In genomic region chr1:19644761-19645543, GRCh38 we compare ENCODE assay signal across 8 cellular contexts. TPM values are rescaled to one million over a fixed set of nuclear protein-coding genes. Genes with fewer than 3 reads are reported as not detected.
DNase-seq lines count a peak whose midpoint lies in the region; ATAC-seq and TF ChIP-seq lines count a peak whose summit lies in the region.

No MANE protein-coding gene starts in this region.

- TF ChIP-seq CTCF in GM12875 (IDR thresholded peaks at IDR 0.05; ENCODE audit: borderline replicate concordance, insufficient read depth, low read depth, low read length) (no peak), left ventricle myocardium inferior (IDR thresholded peaks at IDR 0.05; ENCODE audit: borderline replicate concordance) (no peak)

- H3K36me3 Mint-ChIP-seq in activated naive CD4-positive, alpha-beta T cell treated with anti-CD3 and anti-CD28 coated beads, Interleukin-2, amount 50 U/mL, for 72 hours: peaks cover 5 to 6% of the 10 kb centered on the region in 2 donors

- H3K9me3 ChIP-seq in left ventricle myocardium inferior (replicated peaks): no peaks in the 10 kb centered on the region

- peak overlapping the region; percentile 63 to 81 for H3K27ac Mint-ChIP-seq in activated naive CD4-positive, alpha-beta T cell treated with anti-CD3 and anti-CD28 coated beads, Interleukin-2, amount 50 U/mL, for 72 hours

- H3K36me3 ChIP-seq in left ventricle myocardium inferior: no peaks in the 10 kb centered on the region

- H3K27ac ChIP-seq in left ventricle myocardium inferior (replicated peaks): peak overlapping the region; percentile 92

- intact Hi-C loops in left ventricle myocardium inferior (cut with micrococcal nuclease) (loop anchor here (5.0 kb wide), 1 partner anchor 298 kb away; no protein-coding TSS in a partner anchor), sciatic nerve (cut with DNase I) (loop anchor here (5.0 kb wide), 1 partner anchor 243 kb away; no protein-coding TSS in a partner anchor)

- no peaks in the 10 kb centered on the region for H3K9me3 Mint-ChIP-seq in activated naive CD4-positive, alpha-beta T cell treated with anti-CD3 and anti-CD28 coated beads, Interleukin-2, amount 50 U/mL, for 72 hours

- peak; percentile 34 to 39 for ATAC-seq in activated naive CD4-positive, alpha-beta T cell treated with anti-CD3 and anti-CD28 coated beads, Interleukin-2, amount 50 U/mL, for 72 hours
- peak; percentile 17 for ATAC-seq in sciatic nerve

- H3K4me1 ChIP-seq in left ventricle myocardium inferior: peaks cover 73% of the 10 kb centered on the region

- peak overlapping the region; percentile 53 for H3K4me3 ChIP-seq in GM12875 (ENCODE audit: low read depth, low read length)
- peak overlapping the region; percentile 87 for H3K4me3 ChIP-seq in left ventricle myocardium inferior

- peak; percentile 49 for DNase-seq in NCI-H748 (lab: John Stamatoyannopoulos, UW; ENCODE audit: unreplicated experiment)
- peak in 1 of 2 donors; percentile 63 for DNase-seq in activated naive CD4-positive, alpha-beta T cell treated with anti-CD3 and anti-CD28 coated beads, Interleukin-2, amount 50 U/mL, for 72 hours (ENCODE audit: low spot score in 2 of 2)
- peak; percentile 48 for DNase-seq in left ventricle myocardium inferior
- DNase-seq in sciatic nerve (ENCODE audit: low spot score): no peak
- DNase-seq in globus pallidus (ENCODE audit: low spot score): no peak
- no peak for DNase-seq in AML-193 (lab: John Stamatoyannopoulos, UW)
- no peak for DNase-seq in NK-92 treated with Interleukin-12 subunit alpha and Interleukin-12 subunit beta, amount 100 ng/mL, for 24 hours (lab: John Stamatoyannopoulos, UW)

- peaks cover 4% of the 10 kb centered on the region for H3K27me3 ChIP-seq in left ventricle myocardium inferior (ENCODE audit: low read depth)

RNA-seq across cellular contexts. Expression of gene NBL1, which starts 0.8 kb away (rescaled TPM):
- 10 to 100 TPM; 16.2 to 24.0 TPM for total RNA-seq in activated naive CD4-positive, alpha-beta T cell treated with anti-CD3 and anti-CD28 coated beads, Interleukin-2, amount 50 U/mL, for 72 hours
- total RNA-seq in left ventricle myocardium inferior: 30.0 TPM
- total RNA-seq in sciatic nerve: 119 TPM

RNA-seq across cellular contexts. Expression of gene HTR6, which starts 19.7 kb away (rescaled TPM):
- total RNA-seq in activated naive CD4-positive, alpha-beta T cell treated with anti-CD3 and anti-CD28 coated beads, Interleukin-2, amount 50 U/mL, for 72 hours: under 1 TPM; 0.11 to 0.68 TPM
- total RNA-seq in left ventricle myocardium inferior: not detected
- not detected for total RNA-seq in sciatic nerve

Comparison
In these comparisons a context has a peak if more than half of its experiments do, and no peak if none do; other contexts are left out.
1. DNase-seq: peak in NCI-H748 (single experiment) and left ventricle myocardium inferior (single experiment); none in sciatic nerve (single experiment), globus pallidus (single experiment), AML-193 (0 of 2) and NK-92 treated with Interleukin-12 subunit alpha and Interleukin-12 subunit beta, amount 100 ng/mL, for 24 hours (single experiment).